In the genomic region with DNA sequence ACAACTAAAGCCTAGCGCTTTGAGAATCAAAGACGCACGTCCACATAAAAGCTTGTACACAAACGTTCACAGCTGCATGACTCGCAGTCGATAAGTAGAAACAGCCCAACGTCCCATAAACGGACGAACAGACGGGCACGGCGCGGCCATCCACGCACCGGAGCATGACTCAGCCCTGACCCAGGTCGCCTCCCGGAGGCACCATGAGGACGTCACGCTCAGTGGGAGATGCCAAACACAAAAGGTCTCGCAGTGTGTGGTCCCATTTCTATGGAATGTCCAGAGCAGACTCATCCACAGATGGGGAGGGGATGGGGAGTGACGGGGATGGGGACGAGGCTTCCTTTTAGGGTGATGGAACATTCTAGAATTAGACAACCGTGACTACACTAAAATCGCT, we compare ENCODE assay signal across 14 cellular contexts. TPM values are rescaled to one million over a fixed set of nuclear protein-coding genes. Genes with fewer than 3 reads are reported as not detected.
DNase-seq lines count a peak whose midpoint lies in the region; ATAC-seq, FAIRE-seq and TF ChIP-seq lines count a peak whose summit lies in the region.
"Had no signal": no experiment of that assay in that cellular context is flagged by ENCODE, and none has a peak within 500 bp of the region (broad histone marks: within the 10 kb centered on the region; RNA-seq: fewer than 3 reads in every experiment).

No MANE protein-coding gene starts in this region.

- H3K27ac ChIP-seq in pancreas: no peak overlapping the region
- H3K27ac ChIP-seq: adrenal gland had no signal

- H3K9me3 ChIP-seq in BE2C: no peaks in the 10 kb centered on the region
- H3K9me3 ChIP-seq in pancreas: no peaks in the 10 kb centered on the region
- H3K9me3 ChIP-seq: adrenal gland had no signal

- ATAC-seq in HG03159 (IDR thresholded peaks at IDR 0.05; ENCODE audit: unreplicated experiment) (no peak), pancreas (no peak), GM19395 (IDR thresholded peaks at IDR 0.05; ENCODE audit: unreplicated experiment) (no peak)

- no peaks in the 10 kb centered on the region for H3K27me3 ChIP-seq in BE2C
- no peaks in the 10 kb centered on the region for H3K27me3 ChIP-seq in pancreas
- H3K27me3 ChIP-seq: adrenal gland had no signal

- DNase-seq in BE2C (peak; percentile 53), MV-4-11 (lab: John Stamatoyannopoulos, UW) (peak; percentile 26), chondrocyte (ENCODE audit: low spot score) (peak; percentile 87), lung microvascular endothelial cell (ENCODE audit: low read depth in 2 of 2) (peak; percentile 47 to 59), putamen (ENCODE audit: low spot score) (no peak), pancreas (no peak)
- DNase-seq: CD4-positive, alpha-beta memory T cell; naive B cell; NCI-H2029; T-helper 9 cell had no signal

- no peak overlapping the region for H3K4me3 Mint-ChIP-seq in chondrocyte (ENCODE audit: unreplicated experiment)
- H3K4me3 Mint-ChIP-seq: CD4-positive, alpha-beta memory T cell; naive B cell had no signal

- no peaks in the 10 kb centered on the region for H3K9me3 Mint-ChIP-seq in chondrocyte (ENCODE audit: low read depth)
- H3K9me3 Mint-ChIP-seq: naive B cell had no signal

- no peaks in the 10 kb centered on the region for H3K27me3 Mint-ChIP-seq in chondrocyte (ENCODE audit: low read depth)
- H3K27me3 Mint-ChIP-seq: CD4-positive, alpha-beta memory T cell; naive B cell had no signal

- H3K4me3 ChIP-seq in BE2C (ENCODE audit: low read depth, low read length): no peak overlapping the region
- no peak overlapping the region for H3K4me3 ChIP-seq in pancreas
- H3K4me3 ChIP-seq: adrenal gland had no signal

- peaks cover 15% of the 10 kb centered on the region for H3K4me1 Mint-ChIP-seq in chondrocyte (ENCODE audit: low read depth)

- H3K36me3 Mint-ChIP-seq in chondrocyte (ENCODE audit: low read depth): peaks cover 6% of the 10 kb centered on the region

- 88 to 90% methylated on average over 24 of the region's 24 CpGs for WGBS in pancreas, 2 donors

- intact Hi-C loops in pancreas (cut with DNase I): no loop called here

- peak overlapping the region; percentile 75 for H3K27ac Mint-ChIP-seq in chondrocyte (ENCODE audit: unreplicated experiment)

- peaks cover 74% of the 10 kb centered on the region for H3K36me3 ChIP-seq in BE2C
- H3K36me3 ChIP-seq in pancreas: peaks cover 0 to 12% (median 5%) of the 10 kb centered on the region in 3 donors

- H3K4me1 ChIP-seq in BE2C: peaks cover 6% of the 10 kb centered on the region
- no peaks in the 10 kb centered on the region for H3K4me1 ChIP-seq in pancreas
- H3K4me1 ChIP-seq: adrenal gland had no signal

- TF ChIP-seq CTCF in BE2C (IDR thresholded peaks at IDR 0.05; ENCODE audit: low read depth, low read length): no peak
- no peak for TF ChIP-seq CTCF in chondrocyte (IDR thresholded peaks at IDR 0.05)
- no peak for TF ChIP-seq CTCF in pancreas (IDR thresholded peaks at IDR 0.05)

- no peak for FAIRE-seq in pancreas (lab: Jason Lieb, UNC)

RNA-seq across cellular contexts. Expression of gene POLRMT, which starts 9.4 kb away (rescaled TPM):
- 246 TPM for polyA plus RNA-seq in BE2C (2012; ENCODE audit: insufficient read depth, insufficient read length, low read depth)
- 27.3 to 35.8 TPM (median 35.5 TPM) in 3 replicates for total RNA-seq in chondrocyte
- total RNA-seq in lung microvascular endothelial cell: 14.4 and 18.8 TPM in 2 replicates
- total RNA-seq in pancreas: 10 to 100 TPM; 19.3 to 34.7 (median 24.7) TPM
- 100 to 1,000 TPM in 1 of 2 donors, 10 to 100 TPM in 1; 95.3 to 101 TPM for polyA plus RNA-seq in pancreas

RNA-seq across cellular contexts. Expression of gene FGF22, which starts 15.7 kb away (rescaled TPM):
- polyA plus RNA-seq in BE2C (2012; ENCODE audit: insufficient read depth, insufficient read length, low read depth): 3.8 TPM
- total RNA-seq in chondrocyte: not detected in 3 replicates
- total RNA-seq in lung microvascular endothelial cell: not detected in 2 replicates
- total RNA-seq in pancreas: under 1 TPM in 4 of 6 donors, not detected in 2; 0.12 to 0.25 (median 0.23) TPM
- polyA plus RNA-seq in pancreas: under 1 TPM; 0.45 to 0.53 TPM
- total RNA-seq: activated CD8-positive, alpha-beta memory T cell treated with anti-CD3 and anti-CD28 coated beads for 36 hours had no signal
- polyA plus RNA-seq: CD4-positive, alpha-beta memory T cell had no signal

RNA-seq across cellular contexts. Expression of gene HCN2, which starts 34.3 kb away (rescaled TPM):
- 15.2 TPM for polyA plus RNA-seq in BE2C (2012; ENCODE audit: insufficient read depth, insufficient read length, low read depth)
- 6.2 to 6.8 TPM (median 6.7 TPM) in 3 replicates for total RNA-seq in chondrocyte
- total RNA-seq in lung microvascular endothelial cell: 0.40 and 0.44 TPM in 2 replicates
- under 1 TPM; 0.12 to 0.46 (median 0.18) TPM for total RNA-seq in pancreas
- under 1 TPM; 0.27 to 0.82 TPM for polyA plus RNA-seq in pancreas
- polyA plus RNA-seq: CD4-positive, alpha-beta memory T cell had no signal

RNA-seq across cellular contexts. Expression of gene RNF126, which starts 39.0 kb away (rescaled TPM):
- polyA plus RNA-seq in BE2C (2012; ENCODE audit: insufficient read depth, insufficient read length, low read depth): 208 TPM
- total RNA-seq in chondrocyte (29.3 to 36.3 TPM (median 29.5 TPM) in 3 replicates), lung microvascular endothelial cell (25.5 and 27.8 TPM in 2 replicates), pancreas (10 to 100 TPM; 11.9 to 21.5 (median 16.5) TPM)
- 10 to 100 TPM; 31.7 to 33.7 TPM for polyA plus RNA-seq in pancreas

RNA-seq across cellular contexts. Expression of gene BSG, which starts 51.6 kb away (rescaled TPM):
- 2,598 TPM for polyA plus RNA-seq in BE2C (2012; ENCODE audit: insufficient read depth, insufficient read length, low read depth)
- total RNA-seq in chondrocyte (440 to 503 TPM (median 452 TPM) in 3 replicates), lung microvascular endothelial cell (184 and 198 TPM in 2 replicates), pancreas (100 to 1,000 TPM; 122 to 200 (median 149) TPM)
- 100 to 1,000 TPM; 210 to 256 TPM for polyA plus RNA-seq in pancreas

Comparison
In these comparisons a context has a peak if more than half of its experiments do, and no peak if none do; other contexts are left out.
1. DNase-seq: peak in BE2C (single experiment), MV-4-11 (single experiment), chondrocyte (single experiment) and lung microvascular endothelial cell (2 of 2); none in putamen (single experiment) and pancreas (0 of 6).